ENCODE assay signal across 1 cellular context in the genomic region with DNA sequence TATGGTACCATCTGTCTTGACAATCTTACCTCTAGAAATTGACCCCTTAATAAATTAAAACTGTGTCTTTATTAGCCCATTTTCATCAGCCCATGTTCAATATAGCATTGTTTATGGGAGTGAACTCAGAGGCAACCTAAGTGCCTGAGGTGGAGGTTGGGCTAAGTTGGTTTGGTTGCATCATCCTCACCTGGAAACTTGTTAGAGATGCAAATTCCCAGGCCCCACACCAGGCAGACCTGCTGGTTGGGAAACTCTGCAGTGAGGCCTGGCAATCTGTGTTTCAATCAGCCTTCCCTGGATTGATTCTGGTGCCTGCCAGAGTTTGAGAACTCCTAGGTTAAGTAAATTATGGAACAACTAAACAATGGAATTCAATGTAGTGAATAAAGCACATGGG.
TF ChIP-seq lines count a peak whose summit lies in the region.

No MANE protein-coding gene starts in this region.

TF ChIP-seq in K562, 482 proteins besides CTCF, POLR2A, EP300 and RAD21:
- TF ChIP-seq, protein P1, sequence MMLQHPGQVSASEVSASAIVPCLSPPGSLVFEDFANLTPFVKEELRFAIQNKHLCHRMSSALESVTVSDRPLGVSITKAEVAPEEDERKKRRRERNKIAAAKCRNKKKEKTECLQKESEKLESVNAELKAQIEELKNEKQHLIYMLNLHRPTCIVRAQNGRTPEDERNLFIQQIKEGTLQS (IDR thresholded peaks at IDR 0.05): peak; percentile 55
- TF ChIP-seq, protein P1 (CRISPR knock-in tag; conservative IDR thresholded peaks at IDR 0.05): no peak
- 0 out of 2 replicates have a peak, but pooled peaks have one; percentile 21 for TF ChIP-seq CEBPB (tag; IDR thresholded peaks at IDR 0.05)
- no peak for TF ChIP-seq CEBPG (CRISPR knock-in tag; IDR thresholded peaks at IDR 0.05)
- peak in 1 of 2 experiments; percentile 48; a peak in 1 of 4 replicates for TF ChIP-seq CEBPG (tag; conservative IDR thresholded peaks at IDR 0.05 in 1 of 2, IDR thresholded peaks at IDR 0.05 in 1 of 2)
- TF ChIP-seq, protein P2, sequence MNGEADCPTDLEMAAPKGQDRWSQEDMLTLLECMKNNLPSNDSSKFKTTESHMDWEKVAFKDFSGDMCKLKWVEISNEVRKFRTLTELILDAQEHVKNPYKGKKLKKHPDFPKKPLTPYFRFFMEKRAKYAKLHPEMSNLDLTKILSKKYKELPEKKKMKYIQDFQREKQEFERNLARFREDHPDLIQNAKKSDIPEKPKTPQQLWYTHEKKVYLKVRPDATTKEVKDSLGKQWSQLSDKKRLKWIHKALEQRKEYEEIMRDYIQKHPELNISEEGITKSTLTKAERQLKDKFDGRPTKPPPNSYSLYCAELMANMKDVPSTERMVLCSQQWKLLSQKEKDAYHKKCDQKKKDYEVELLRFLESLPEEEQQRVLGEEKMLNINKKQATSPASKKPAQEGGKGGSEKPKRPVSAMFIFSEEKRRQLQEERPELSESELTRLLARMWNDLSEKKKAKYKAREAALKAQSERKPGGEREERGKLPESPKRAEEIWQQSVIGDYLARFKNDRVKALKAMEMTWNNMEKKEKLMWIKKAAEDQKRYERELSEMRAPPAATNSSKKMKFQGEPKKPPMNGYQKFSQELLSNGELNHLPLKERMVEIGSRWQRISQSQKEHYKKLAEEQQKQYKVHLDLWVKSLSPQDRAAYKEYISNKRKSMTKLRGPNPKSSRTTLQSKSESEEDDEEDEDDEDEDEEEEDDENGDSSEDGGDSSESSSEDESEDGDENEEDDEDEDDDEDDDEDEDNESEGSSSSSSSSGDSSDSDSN (IDR thresholded peaks at IDR 0.05; ENCODE audit: borderline replicate concordance in 1 of 2, low read depth in 2 of 2, low read length in 2 of 2): no peak
